ENCODE assay signal across 31 cellular contexts in genomic region chr9:34133436-34133949, GRCh38.
"Had no signal": no experiment of that assay in that cellular context is flagged by ENCODE, and none has a peak within 500 bp of the region (broad histone marks: within the 10 kb centered on the region; RNA-seq: fewer than 3 reads in every experiment).

No MANE protein-coding gene starts in this region.

- FAIRE-seq: endometrium, endothelial cell of umbilical vein, frontal cortex had no signal

- H3K4me1 ChIP-seq: ascending aorta, breast epithelium, colonic mucosa had no signal

- H3K4me3 Mint-ChIP-seq: activated CD4-positive, alpha-beta memory T cell treated with anti-CD3 and anti-CD28 coated beads for 36 hours; activated CD4-positive, alpha-beta T cell treated with anti-CD3 and anti-CD28 coated beads for 36 hours; activated CD4-positive, alpha-beta T cell treated with anti-CD3 and anti-CD28 coated beads, Interleukin-2, amount 10 ng/mL, durations not matched to agents 24 days and 14 days; activated CD8-positive, alpha-beta memory T cell treated with anti-CD3 and anti-CD28 coated beads, Interleukin-2, amount 10 ng/mL, durations not matched to agents 7 days and 5 days; activated CD8-positive, alpha-beta T cell treated with anti-CD3 and anti-CD28 coated beads, Interleukin-2, amount 10 ng/mL, durations not matched to agents 7 days and 5 days; activated naive CD8-positive, alpha-beta T cell; activated T-helper 17 cell treated with anti-CD3 and anti-CD28 coated beads, Interleukin-2, amount 50 U/mL, for 72 hours; brain had no signal

- H3K36me3 ChIP-seq: ascending aorta, breast epithelium, cardiac muscle cell, colonic mucosa had no signal

- ATAC-seq: activated CD4-positive, alpha-beta T cell treated with anti-CD3 and anti-CD28 coated beads for 36 hours; activated CD8-positive, alpha-beta memory T cell treated with anti-CD3 and anti-CD28 coated beads, Interleukin-2, amount 10 ng/mL, durations not matched to agents 7 days and 5 days; activated CD8-positive, alpha-beta T cell treated with anti-CD3 and anti-CD28 coated beads, Interleukin-2, amount 10 ng/mL, durations not matched to agents 7 days and 5 days; activated T-helper 17 cell treated with anti-CD3 and anti-CD28 coated beads, Interleukin-2, amount 50 U/mL, for 72 hours; esophagus mucosa had no signal

- H3K4me1 Mint-ChIP-seq: activated CD4-positive, alpha-beta T cell treated with anti-CD3 and anti-CD28 coated beads for 36 hours; activated CD4-positive, alpha-beta T cell treated with anti-CD3 and anti-CD28 coated beads, Interleukin-2, amount 10 ng/mL, durations not matched to agents 24 days and 14 days; activated CD8-positive, alpha-beta memory T cell treated with anti-CD3 and anti-CD28 coated beads, Interleukin-2, amount 10 ng/mL, durations not matched to agents 7 days and 5 days; activated T-helper 17 cell treated with anti-CD3 and anti-CD28 coated beads, Interleukin-2, amount 50 U/mL, for 72 hours; brain had no signal

- H3K27ac ChIP-seq: ascending aorta, breast epithelium, cardiac muscle cell, colonic mucosa, epithelial cell of prostate had no signal

- H3K4me3 ChIP-seq: ascending aorta, breast epithelium, cardiac muscle cell, colonic mucosa had no signal

- H3K9me3 ChIP-seq: ascending aorta, breast epithelium, colonic mucosa had no signal

- H3K27me3 Mint-ChIP-seq: activated CD4-positive, alpha-beta memory T cell treated with anti-CD3 and anti-CD28 coated beads for 36 hours; activated CD4-positive, alpha-beta T cell treated with anti-CD3 and anti-CD28 coated beads for 36 hours; activated CD4-positive, alpha-beta T cell treated with anti-CD3 and anti-CD28 coated beads, Interleukin-2, amount 10 ng/mL, durations not matched to agents 24 days and 14 days; activated CD8-positive, alpha-beta memory T cell treated with anti-CD3 and anti-CD28 coated beads, Interleukin-2, amount 10 ng/mL, durations not matched to agents 7 days and 5 days; activated naive CD8-positive, alpha-beta T cell; activated T-helper 17 cell treated with anti-CD3 and anti-CD28 coated beads, Interleukin-2, amount 50 U/mL, for 72 hours; brain had no signal

- H3K27me3 ChIP-seq: ascending aorta, breast epithelium, cardiac muscle cell, colonic mucosa had no signal

- H3K36me3 Mint-ChIP-seq: activated CD4-positive, alpha-beta memory T cell treated with anti-CD3 and anti-CD28 coated beads for 36 hours; activated CD8-positive, alpha-beta memory T cell treated with anti-CD3 and anti-CD28 coated beads, Interleukin-2, amount 10 ng/mL, durations not matched to agents 7 days and 5 days; activated naive CD8-positive, alpha-beta T cell; brain had no signal

- DNase-seq: activated CD4-positive, alpha-beta memory T cell treated with anti-CD3 and anti-CD28 coated beads for 36 hours; activated CD4-positive, alpha-beta T cell treated with anti-CD3 and anti-CD28 coated beads for 36 hours; activated CD4-positive, alpha-beta T cell treated with anti-CD3 and anti-CD28 coated beads, Interleukin-2, amount 10 ng/mL, durations not matched to agents 24 days and 14 days; activated CD4-positive, CD25-positive, alpha-beta regulatory T cell; activated CD4-positive, CD25-positive, alpha-beta regulatory T cell treated with anti-CD3 and anti-CD28 coated beads, Interleukin-2, amount 50 U/mL, for 72 hours; activated CD8-positive, alpha-beta memory T cell treated with anti-CD3 and anti-CD28 coated beads, Interleukin-2, amount 10 ng/mL, durations not matched to agents 7 days and 5 days; activated CD8-positive, alpha-beta memory T cell treated with anti-CD3 and anti-CD28 coated beads, Interleukin-2, amount 50 U/mL, for 4 hours; activated CD8-positive, alpha-beta T cell treated with anti-CD3 and anti-CD28 coated beads, Interleukin-2, amount 10 ng/mL, durations not matched to agents 7 days and 5 days; activated effector memory CD4-positive, alpha-beta T cell treated with Interleukin-2 at 50 U/mL for 16 hours; activated gamma-delta T cell treated with Interleukin-2 at 50 U/mL for 16 hours; activated naive CD4-positive, alpha-beta T cell treated with anti-CD3 and anti-CD28 coated beads, Interleukin-2, amount 50 U/mL, for 16 hours; activated naive CD4-positive, alpha-beta T cell treated with Interleukin-2 at 50 U/mL for 16 hours; activated T-cell treated with anti-CD3 and anti-CD28 coated beads, Interleukin-2, amount 50 U/mL, for 1 hour; central memory CD4-positive, alpha-beta T cell; cerebellar nuclear complex; colonic mucosa; effector CD8-positive, alpha-beta T cell; foreskin fibroblast; head of caudate nucleus; T-helper 2 cell had no signal

- H3K9me3 Mint-ChIP-seq: activated CD4-positive, alpha-beta memory T cell treated with anti-CD3 and anti-CD28 coated beads for 36 hours; activated CD4-positive, alpha-beta T cell treated with anti-CD3 and anti-CD28 coated beads, Interleukin-2, amount 10 ng/mL, durations not matched to agents 24 days and 14 days; activated T-helper 17 cell treated with anti-CD3 and anti-CD28 coated beads, Interleukin-2, amount 50 U/mL, for 72 hours had no signal

- H3K27ac Mint-ChIP-seq: activated CD4-positive, alpha-beta memory T cell treated with anti-CD3 and anti-CD28 coated beads for 36 hours; activated CD4-positive, alpha-beta T cell treated with anti-CD3 and anti-CD28 coated beads for 36 hours; activated CD4-positive, alpha-beta T cell treated with anti-CD3 and anti-CD28 coated beads, Interleukin-2, amount 10 ng/mL, durations not matched to agents 24 days and 14 days; activated CD8-positive, alpha-beta memory T cell treated with anti-CD3 and anti-CD28 coated beads, Interleukin-2, amount 10 ng/mL, durations not matched to agents 7 days and 5 days; activated CD8-positive, alpha-beta T cell treated with anti-CD3 and anti-CD28 coated beads, Interleukin-2, amount 10 ng/mL, durations not matched to agents 7 days and 5 days; activated naive CD8-positive, alpha-beta T cell; activated T-helper 17 cell treated with anti-CD3 and anti-CD28 coated beads, Interleukin-2, amount 50 U/mL, for 72 hours; brain had no signal
